In genomic region chr5:52725065-52725746, GRCh38 we compare ENCODE assay signal across 9 cellular contexts.
DNase-seq lines count a peak whose midpoint lies in the region; ATAC-seq, FAIRE-seq and TF ChIP-seq lines count a peak whose summit lies in the region.
"Had no signal": no experiment of that assay in that cellular context is flagged by ENCODE, and none has a peak within 500 bp of the region (broad histone marks: within the 10 kb centered on the region; RNA-seq: fewer than 3 reads in every experiment).

No MANE protein-coding gene starts in this region.

- H3K4me2 ChIP-seq in MM.1S (ENCODE audit: low read depth, low read length) (no peak overlapping the region), HepG2 (ENCODE audit: low read depth, low read length) (no peak overlapping the region)

- FAIRE-seq in HepG2 (lab: Jason Lieb, UNC) (no peak), RCC 7860 (lab: Jason Lieb, UNC) (no peak)
- FAIRE-seq: endometrium had no signal

- no peak overlapping the region for H3K4me3 ChIP-seq in MM.1S (ENCODE audit: low read length)
- no peak overlapping the region for H3K4me3 ChIP-seq in HepG2 (replicated peaks in 1 of 3; ENCODE audit: insufficient read depth in 1 of 3, low read depth in 2 of 3, low read length in 3 of 3)

- no peaks in the 10 kb centered on the region for H3K27me3 ChIP-seq in MM.1S (replicated peaks; ENCODE audit: insufficient read depth, low read length)
- no peaks in the 10 kb centered on the region for H3K27me3 ChIP-seq in HepG2 (ENCODE audit: control insufficient read depth in 1 of 2, insufficient read depth in 2 of 2, low read length in 2 of 2)

- TF ChIP-seq EP300 in HepG2 (IDR thresholded peaks at IDR 0.05; ENCODE audit: low read depth in 2 of 2, low read length in 2 of 2) = no peak
- TF ChIP-seq EP300 in HepG2 (CRISPR knock-in tag; IDR thresholded peaks at IDR 0.05; ENCODE audit: borderline replicate concordance) = no peak

- no peak overlapping the region for H2AFZ ChIP-seq in MM.1S (ENCODE audit: low read length)
- H2AFZ ChIP-seq in HepG2 (ENCODE audit: low read length) = no peak overlapping the region

- H3F3A ChIP-seq in MM.1S (ENCODE audit: insufficient read depth, low read length) = no peaks in the 10 kb centered on the region

- peak overlapping the region; percentile 2 for H3K4me3 Mint-ChIP-seq in activated T-cell treated with anti-CD3 and anti-CD28 coated beads, Interleukin-2, amount 50 U/mL, for 24 hours

- POLR2A ChIA-PET in HepG2 (lab: Yijun Ruan, JAX) = no interaction called here

- H3K9ac ChIP-seq in MM.1S (ENCODE audit: low read length) (no peak overlapping the region), HepG2 (ENCODE audit: insufficient read depth, low read depth, low read length) (no peak overlapping the region)

- H3K9me3 ChIP-seq in MM.1S (replicated peaks; ENCODE audit: insufficient read depth, low read length) = no peaks in the 10 kb centered on the region
- H3K9me3 ChIP-seq in HepG2 (ENCODE audit: low read length) = no peaks in the 10 kb centered on the region

- no peak overlapping the region for H3K27ac ChIP-seq in MM.1S (ENCODE audit: low read length)
- no peak overlapping the region for H3K27ac ChIP-seq in HepG2 (ENCODE audit: extremely low read length, insufficient read depth, low read length)

- H4K20me1 ChIP-seq in MM.1S (ENCODE audit: insufficient read depth, low read length) (no peaks in the 10 kb centered on the region), HepG2 (ENCODE audit: insufficient read depth, low read length) (no peaks in the 10 kb centered on the region)

- H3K4me1 ChIP-seq in MM.1S (ENCODE audit: low read length) (no peaks in the 10 kb centered on the region), HepG2 (ENCODE audit: insufficient read depth, low read length) (peaks cover 36% of the 10 kb centered on the region)

- in situ Hi-C loops in HepG2 (cut with HindIII; ENCODE audit: extremely low pct_ligation_motif_present, low pct_unique_long_range_greater_than_20kb) = no loop called here

- no peaks in the 10 kb centered on the region for H3K79me2 ChIP-seq in MM.1S (ENCODE audit: low read length)
- no peaks in the 10 kb centered on the region for H3K79me2 ChIP-seq in HepG2 (ENCODE audit: insufficient read depth, low read length)

- H3K36me3 ChIP-seq in MM.1S (replicated peaks; ENCODE audit: insufficient read depth, low read length) = no peaks in the 10 kb centered on the region
- H3K36me3 ChIP-seq in HepG2 (replicated peaks in 1 of 2; ENCODE audit: control insufficient read depth in 1 of 2, insufficient read depth in 2 of 2, low read length in 2 of 2) = no peaks in the 10 kb centered on the region

- no peaks in the 10 kb centered on the region for H3K9me2 ChIP-seq in MM.1S (replicated peaks; ENCODE audit: insufficient read depth, low read length)

- no peaks in the 10 kb centered on the region for H3K36me3 Mint-ChIP-seq in activated T-cell treated with anti-CD3 and anti-CD28 coated beads, Interleukin-2, amount 50 U/mL, for 24 hours (ENCODE audit: low read depth)

- no peak for TF ChIP-seq POLR2A in HepG2 (IDR thresholded peaks at IDR 0.05; ENCODE audit: insufficient read depth in 1 of 2, low read depth in 2 of 2, low read length in 2 of 2)

- no peaks in the 10 kb centered on the region for H3K9me3 Mint-ChIP-seq in activated T-cell treated with anti-CD3 and anti-CD28 coated beads, Interleukin-2, amount 50 U/mL, for 24 hours

- H3K27ac Mint-ChIP-seq in activated T-cell treated with anti-CD3 and anti-CD28 coated beads, Interleukin-2, amount 50 U/mL, for 24 hours = peak overlapping the region; percentile 55

- H3K27me3 Mint-ChIP-seq in activated T-cell treated with anti-CD3 and anti-CD28 coated beads, Interleukin-2, amount 50 U/mL, for 24 hours = no peaks in the 10 kb centered on the region

- BruUV-seq in HepG2 (replicated peaks; lab: Mats Ljungman, UMichigan) = no TSS peak

- peaks cover 50% of the 10 kb centered on the region for H3K4me1 Mint-ChIP-seq in activated T-cell treated with anti-CD3 and anti-CD28 coated beads, Interleukin-2, amount 50 U/mL, for 24 hours (ENCODE audit: low read depth)

- intact Hi-C loops in HepG2 (cut with micrococcal nuclease; ENCODE audit: unreplicated experiment) = loop anchor here (5.0 kb wide), 1 partner anchor 1357 kb away; no protein-coding TSS in a partner anchor

- TF ChIP-seq CTCF in MM.1S (IDR thresholded peaks at IDR 0.05; ENCODE audit: low read length) (no peak), HepG2 (CRISPR knock-in tag; IDR thresholded peaks at IDR 0.05) (no peak)

- ATAC-seq in GM21515 (IDR thresholded peaks at IDR 0.05; ENCODE audit: unreplicated experiment) (peak; percentile 88), HepG2 (no peak; the same call in 2 of the 3 replicates)

- CTCF ChIA-PET in HepG2 (lab: Yijun Ruan, JAX; ENCODE audit: low intra/inter-chr PET ratio, low total read pairs) = no interaction called here

- DNase-seq in COR-L47 (lab: John Stamatoyannopoulos, UW) = peak; percentile 54
- peak; percentile 10 for DNase-seq in MM.1S
- DNase-seq in activated T-cell treated with anti-CD3 and anti-CD28 coated beads, Interleukin-2, amount 50 U/mL, for 24 hours = no peak
- peak; percentile 20 for DNase-seq in HepG2 (ENCODE audit: low spot score)
- DNase-seq in amygdala (lab: John Stamatoyannopoulos, UW) = no peak
- no peak for DNase-seq in NCI-H1048 (lab: John Stamatoyannopoulos, UW)
- DNase-seq in RCC 7860 (ENCODE audit: low spot score) = no peak

- 27% methylated on average over 6 of the region's 6 CpGs for WGBS in HepG2 (ENCODE audit: low lambda C conversion rate)

- TF ChIP-seq RAD21 in HepG2 (CRISPR knock-in tag; IDR thresholded peaks at IDR 0.05) = no peak

TF ChIP-seq in HepG2, 621 proteins besides CTCF, POLR2A, EP300 and RAD21 (continues in another document):
- TF ChIP-seq ZNF160 (CRISPR knock-in tag; IDR thresholded peaks at IDR 0.05) (no peak), NFRKB (IDR thresholded peaks at IDR 0.05) (no peak), NONO (IDR thresholded peaks at IDR 0.05) (no peak), NONO (CRISPR knock-in tag; conservative IDR thresholded peaks at IDR 0.05) (no peak), STAT6 (CRISPR knock-in tag; IDR thresholded peaks at IDR 0.05; ENCODE audit: borderline replicate concordance) (no peak), SMAD1 (CRISPR knock-in tag; IDR thresholded peaks at IDR 0.05; ENCODE audit: borderline replicate concordance, low read depth) (no peak), NKX3-1 (CRISPR knock-in tag; IDR thresholded peaks at IDR 0.05) (no peak), ZBTB21 (CRISPR knock-in tag; IDR thresholded peaks at IDR 0.05) (peak; percentile 78), ZNF800 (CRISPR knock-in tag; IDR thresholded peaks at IDR 0.05) (no peak), CSRNP1 (CRISPR knock-in tag; IDR thresholded peaks at IDR 0.05) (no peak), FOSL2 (CRISPR knock-in tag; IDR thresholded peaks at IDR 0.05) (peak; percentile 38; the same call in 1 of the 2 replicates), GPN1 (CRISPR knock-in tag; IDR thresholded peaks at IDR 0.05; ENCODE audit: borderline replicate concordance) (no peak), PAX8 (CRISPR knock-in tag; IDR thresholded peaks at IDR 0.05; ENCODE audit: borderline replicate concordance) (no peak), GATA4 (IDR thresholded peaks at IDR 0.05; ENCODE audit: borderline replicate concordance, low read depth) (no peak), ZFP37 (CRISPR knock-in tag; IDR thresholded peaks at IDR 0.05; ENCODE audit: borderline replicate concordance) (no peak)

Comparison
In these comparisons a context has a peak if more than half of its experiments do, and no peak if none do; other contexts are left out.
1. DNase-seq: peak in COR-L47 (single experiment), MM.1S (single experiment) and HepG2 (single experiment); none in activated T-cell treated with anti-CD3 and anti-CD28 coated beads, Interleukin-2, amount 50 U/mL, for 24 hours (single experiment), amygdala (0 of 56), NCI-H1048 (single experiment) and RCC 7860 (single experiment).